In genomic region chr6:26199773-26200728, GRCh38 we compare ENCODE assay signal across 8 cellular contexts.
A peak's percentile ranks its signal among the peaks of the same experiment; 100 is the strongest.
DNase-seq lines count a peak whose midpoint lies in the region; ATAC-seq and TF ChIP-seq lines count a peak whose summit lies in the region.

No MANE protein-coding gene starts in this region.

- peaks cover 0 to 8% (median 0%) of the 10 kb centered on the region in 5 donors for H3K36me3 Mint-ChIP-seq in naive thymus-derived CD4-positive, alpha-beta T cell

- H3K27me3 Mint-ChIP-seq in naive thymus-derived CD4-positive, alpha-beta T cell: peaks cover 0 to 17% (median 0%) of the 10 kb centered on the region in 5 donors

- peak overlapping the region; percentile 85 to 99 (median 96) for H3K4me3 Mint-ChIP-seq in naive thymus-derived CD4-positive, alpha-beta T cell

- peak overlapping the region; percentile 52 to 86 (median 74) for H3K4me3 ChIP-seq in dorsolateral prefrontal cortex
- H3K4me3 ChIP-seq in naive thymus-derived CD4-positive, alpha-beta T cell (ENCODE audit: low read length): peak overlapping the region; percentile 92

- POLR2A ChIA-PET in naive thymus-derived CD4-positive, alpha-beta T cell (lab: Charles Lee): interaction anchor here (0.7 to 43.4 kb wide), 47 partner anchors 0 to 1694 kb away, joined by 3 to 3606 read pairs (median 11); partner anchors contain the start of genes HFE and HMGN4

- H3K36me3 ChIP-seq in naive thymus-derived CD4-positive, alpha-beta T cell (ENCODE audit: control insufficient read depth in 2 of 3, insufficient read depth in 3 of 3, low read length in 3 of 3): peaks cover 0 to 4% (median 0%) of the 10 kb centered on the region in 3 experiments

- H3K4me1 Mint-ChIP-seq in naive thymus-derived CD4-positive, alpha-beta T cell: peaks cover 20 to 59% (median 37%) of the 10 kb centered on the region in 7 donors

- intact Hi-C loops in dorsolateral prefrontal cortex (cut with DNase I): loop anchor here (5.0 to 10.0 kb wide), 5 partner anchors 43 to 932 kb away; a partner anchor contains a TSS
- intact Hi-C loops in naive thymus-derived CD4-positive, alpha-beta T cell (cut with micrococcal nuclease): loop anchor here (1.0 to 10.0 kb wide), 17 partner anchors 16 to 1692 kb away; a partner anchor contains a TSS

- CTCF ChIA-PET in naive thymus-derived CD4-positive, alpha-beta T cell (lab: Charles Lee): interaction anchor here (0.6 to 4.2 kb wide), 14 partner anchors 9 to 1693 kb away, joined by 3 to 32 read pairs (median 5); a partner anchor contains a TSS

- peak; percentile 8 for ATAC-seq in naive thymus-derived CD4-positive, alpha-beta T cell

- H3K27me3 ChIP-seq in dorsolateral prefrontal cortex: peaks cover 0 to 26% (median 0%) of the 10 kb centered on the region in 45 donors
- no peaks in the 10 kb centered on the region for H3K27me3 ChIP-seq in naive thymus-derived CD4-positive, alpha-beta T cell (ENCODE audit: control insufficient read depth in 2 of 2, insufficient read depth in 2 of 2, low read length in 2 of 2)

- no peak for TF ChIP-seq CTCF in dorsolateral prefrontal cortex (IDR thresholded peaks at IDR 0.05 in 54 of 56, conservative IDR thresholded peaks at IDR 0.05 in 2 of 56; ENCODE audit: low read depth in 1 of 56, partially characterized antibody in 56 of 56)

- H3K9me3 Mint-ChIP-seq in naive thymus-derived CD4-positive, alpha-beta T cell: peaks cover 0 to 30% (median 0%) of the 10 kb centered on the region in 11 donors

- H3K27ac Mint-ChIP-seq in naive thymus-derived CD4-positive, alpha-beta T cell: peak overlapping the region; percentile 96 to 100 (median 98)

- H3K27ac ChIP-seq in dorsolateral prefrontal cortex: peak overlapping the region in 58 of 59 donors; percentile 7 to 93 (median 83)
- H3K27ac ChIP-seq in naive thymus-derived CD4-positive, alpha-beta T cell (ENCODE audit: low read depth, low read length): peak overlapping the region; percentile 91

- H3K4me1 ChIP-seq in naive thymus-derived CD4-positive, alpha-beta T cell (ENCODE audit: control insufficient read depth in 2 of 2, insufficient read depth in 2 of 2, low read length in 2 of 2): peaks cover 12% of the 10 kb centered on the region in 2 donors

- H3K9me3 ChIP-seq in naive thymus-derived CD4-positive, alpha-beta T cell (ENCODE audit: control insufficient read depth in 2 of 3, low read length in 3 of 3): no peaks in the 10 kb centered on the region

- peak; percentile 44 for DNase-seq in activated CD4-positive, alpha-beta T cell treated with anti-CD3 and anti-CD28 coated beads, Interleukin-2, amount 50 U/mL, for 1 hour
- DNase-seq in activated CD4-positive, alpha-beta T cell treated with anti-CD3 and anti-CD28 coated beads, Interleukin-2, amount 50 U/mL, for 4 hours: no peak
- peak; percentile 92 for DNase-seq in OCI-M1 (lab: John Stamatoyannopoulos, UW)
- DNase-seq in dorsolateral prefrontal cortex: no peak
- DNase-seq in naive thymus-derived CD4-positive, alpha-beta T cell: peak in 2 of 9 donors; percentile 52 to 69
- no peak for DNase-seq in HK-2 (ENCODE audit: unreplicated experiment)
- DNase-seq in putamen (ENCODE audit: low spot score): no peak
- DNase-seq in AG08396 (ENCODE audit: low spot score): no peak

Comparison
In these comparisons a context has a peak if more than half of its experiments do, and no peak if none do; other contexts are left out.
1. DNase-seq: peak in activated CD4-positive, alpha-beta T cell treated with anti-CD3 and anti-CD28 coated beads, Interleukin-2, amount 50 U/mL, for 1 hour (single experiment) and OCI-M1 (single experiment); none in activated CD4-positive, alpha-beta T cell treated with anti-CD3 and anti-CD28 coated beads, Interleukin-2, amount 50 U/mL, for 4 hours (0 of 2), dorsolateral prefrontal cortex (0 of 10), HK-2 (single experiment), putamen (single experiment) and AG08396 (single experiment).